In the genomic region with DNA sequence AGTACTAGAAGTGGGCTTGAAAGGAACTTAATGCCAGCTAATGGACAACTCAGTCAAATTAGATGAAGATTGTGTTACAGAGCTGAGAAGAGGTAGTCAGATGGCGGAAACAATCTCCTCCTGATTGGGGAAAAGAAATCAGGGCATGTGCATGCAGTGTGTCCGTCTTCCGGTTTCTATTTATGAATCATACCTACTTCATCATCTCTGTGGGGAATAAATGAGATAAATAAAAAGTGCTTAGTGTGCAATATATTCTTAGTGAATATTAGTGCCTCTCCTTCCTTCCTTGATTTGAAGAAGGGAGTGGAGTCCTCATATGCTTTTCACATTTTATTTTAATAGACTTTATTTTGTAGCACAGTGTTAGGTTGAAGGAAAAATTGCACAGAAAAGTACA, we compare ENCODE assay signal across 19 cellular contexts.
"Had no signal": no experiment of that assay in that cellular context is flagged by ENCODE, and none has a peak within 500 bp of the region (broad histone marks: within the 10 kb centered on the region; RNA-seq: fewer than 3 reads in every experiment).

No MANE protein-coding gene starts in this region.

- H3K4me3 Mint-ChIP-seq: activated CD8-positive, alpha-beta memory T cell treated with anti-CD3 and anti-CD28 coated beads, Interleukin-2, amount 10 ng/mL, durations not matched to agents 7 days and 5 days; activated naive CD8-positive, alpha-beta T cell treated with anti-CD3 and anti-CD28 coated beads, Interleukin-2, amount 10 ng/mL, durations not matched to agents 7 days and 5 days; activated T-cell treated with anti-CD3 and anti-CD28 coated beads, Interleukin-2, amount 50 U/mL, for 24 hours; naive thymus-derived CD4-positive, alpha-beta T cell; stimulated activated memory B cell treated with anti-CD40 and anti-IgM and Interleukin-4, amounts not matched to agents 10 μg/mL and 1 μg/mL and 100 μg/mL, for 72 hours had no signal

- H3K36me3 Mint-ChIP-seq: activated CD8-positive, alpha-beta memory T cell treated with anti-CD3 and anti-CD28 coated beads, Interleukin-2, amount 10 ng/mL, durations not matched to agents 7 days and 5 days; activated naive CD8-positive, alpha-beta T cell treated with anti-CD3 and anti-CD28 coated beads, Interleukin-2, amount 10 ng/mL, durations not matched to agents 7 days and 5 days; naive thymus-derived CD4-positive, alpha-beta T cell; stimulated activated memory B cell treated with anti-CD40 and anti-IgM and Interleukin-4, amounts not matched to agents 10 μg/mL and 1 μg/mL and 100 μg/mL, for 72 hours had no signal

- H3K9me3 ChIP-seq: tibial artery, vagina had no signal

- H3K27ac Mint-ChIP-seq: activated CD8-positive, alpha-beta memory T cell treated with anti-CD3 and anti-CD28 coated beads, Interleukin-2, amount 10 ng/mL, durations not matched to agents 7 days and 5 days; activated naive CD8-positive, alpha-beta T cell treated with anti-CD3 and anti-CD28 coated beads, Interleukin-2, amount 10 ng/mL, durations not matched to agents 7 days and 5 days; activated T-cell treated with anti-CD3 and anti-CD28 coated beads, Interleukin-2, amount 50 U/mL, for 24 hours; naive thymus-derived CD4-positive, alpha-beta T cell; stimulated activated memory B cell treated with anti-CD40 and anti-IgM and Interleukin-4, amounts not matched to agents 10 μg/mL and 1 μg/mL and 100 μg/mL, for 72 hours had no signal

- H3K4me1 Mint-ChIP-seq: activated CD8-positive, alpha-beta memory T cell treated with anti-CD3 and anti-CD28 coated beads, Interleukin-2, amount 10 ng/mL, durations not matched to agents 7 days and 5 days; activated naive CD8-positive, alpha-beta T cell treated with anti-CD3 and anti-CD28 coated beads, Interleukin-2, amount 10 ng/mL, durations not matched to agents 7 days and 5 days; naive thymus-derived CD4-positive, alpha-beta T cell; stimulated activated memory B cell treated with anti-CD40 and anti-IgM and Interleukin-4, amounts not matched to agents 10 μg/mL and 1 μg/mL and 100 μg/mL, for 72 hours had no signal

- H3K4me3 ChIP-seq: heart left ventricle, tibial artery, vagina had no signal

- ATAC-seq: activated CD8-positive, alpha-beta memory T cell treated with anti-CD3 and anti-CD28 coated beads, Interleukin-2, amount 10 ng/mL, durations not matched to agents 7 days and 5 days; heart left ventricle; naive thymus-derived CD4-positive, alpha-beta T cell; right cardiac atrium; stimulated activated memory B cell treated with anti-CD40 and anti-IgM and Interleukin-4, amounts not matched to agents 10 μg/mL and 1 μg/mL and 100 μg/mL, for 72 hours had no signal

- H3K27me3 ChIP-seq: tibial artery, vagina had no signal

- H3K9me3 Mint-ChIP-seq: activated naive CD8-positive, alpha-beta T cell treated with anti-CD3 and anti-CD28 coated beads, Interleukin-2, amount 10 ng/mL, durations not matched to agents 7 days and 5 days; activated T-cell treated with anti-CD3 and anti-CD28 coated beads, Interleukin-2, amount 50 U/mL, for 24 hours had no signal

- DNase-seq: activated CD4-positive, alpha-beta T cell treated with anti-CD3 and anti-CD28 coated beads, Interleukin-2, amount 50 U/mL, for 48 hours; activated CD4-positive, CD25-positive, alpha-beta regulatory T cell treated with anti-CD3 and anti-CD28 coated beads, Interleukin-2, amount 50 U/mL, for 72 hours; activated CD8-positive, alpha-beta memory T cell treated with anti-CD3 and anti-CD28 coated beads, Interleukin-2, amount 10 ng/mL, durations not matched to agents 7 days and 5 days; activated effector memory CD4-positive, alpha-beta T cell treated with anti-CD3 and anti-CD28 coated beads, Interleukin-2, amount 50 U/mL, for 16 hours; activated naive CD8-positive, alpha-beta T cell treated with anti-CD3 and anti-CD28 coated beads, Interleukin-2, amount 10 ng/mL, durations not matched to agents 7 days and 5 days; activated T-cell treated with anti-CD3 and anti-CD28 coated beads, Interleukin-2, amount 50 U/mL, for 24 hours; aorta; cortex of kidney; effector CD8-positive, alpha-beta T cell; erythroblast; foreskin fibroblast; heart left ventricle; naive thymus-derived CD4-positive, alpha-beta T cell; posterior cingulate gyrus; right cardiac atrium; stimulated activated CD4-positive, alpha-beta T cell treated with anti-CD3 and anti-CD28 coated beads, Interleukin-1b, Interleukin-23, amount 100 ng/mL, for 48 hours; tibial artery had no signal

- H3K4me1 ChIP-seq: heart left ventricle, tibial artery had no signal

- H3K27ac ChIP-seq: heart left ventricle, tibial artery, vagina had no signal

- H3K36me3 ChIP-seq: heart left ventricle, tibial artery, vagina had no signal
